In genomic region chr11:116579857-116580727, GRCh38 we compare ENCODE assay signal across 13 cellular contexts.
A peak's percentile ranks its signal among the peaks of the same experiment; 100 is the strongest.
DNase-seq lines count a peak whose midpoint lies in the region; ATAC-seq, FAIRE-seq and TF ChIP-seq lines count a peak whose summit lies in the region.
"Had no signal": no experiment of that assay in that cellular context is flagged by ENCODE, and none has a peak within 500 bp of the region (broad histone marks: within the 10 kb centered on the region; RNA-seq: fewer than 3 reads in every experiment).

No MANE protein-coding gene starts in this region.

- TF ChIP-seq CTCF in left ventricle myocardium inferior (IDR thresholded peaks at IDR 0.05; ENCODE audit: borderline replicate concordance) (no peak), WERI-Rb-1 (IDR thresholded peaks at IDR 0.05; ENCODE audit: low read depth, low read length) (no peak), keratinocyte (optimal IDR thresholded peaks at IDR 0.05 in 1 of 3, IDR thresholded peaks at IDR 0.05 in 1 of 3, conservative IDR thresholded peaks at IDR 0.05 in 1 of 3; ENCODE audit: extremely low read depth in 1 of 3, insufficient read depth in 2 of 3, low read length in 3 of 3) (no peak), thoracic aorta (IDR thresholded peaks at IDR 0.05) (no peak), stomach (IDR thresholded peaks at IDR 0.05) (no peak), GM13976 (IDR thresholded peaks at IDR 0.05; ENCODE audit: borderline replicate concordance, control extremely low read depth, extremely low read depth, insufficient read depth, missing control alignments) (no peak)

- dilution Hi-C loops in keratinocyte (cut with MboI; ENCODE audit: extremely low pct_ligation_motif_present, low sequenced_read_pairs), result no loop called here

- H3K27me3 Mint-ChIP-seq in activated CD4-positive, alpha-beta T cell treated with anti-CD3 and anti-CD28 coated beads, Interleukin-2, amount 10 ng/mL, durations not matched to agents 7 days and 5 days, result peaks cover 62% of the 10 kb centered on the region

- WGBS in stomach, 5 donors, result 2 to 4% (median 3%) methylated on average over 41 to 76 of the region's 76 CpGs

- no peaks in the 10 kb centered on the region for H3K9me3 ChIP-seq in left ventricle myocardium inferior (replicated peaks)
- no peaks in the 10 kb centered on the region for H3K9me3 ChIP-seq in WERI-Rb-1 (ENCODE audit: severe bottlenecking)
- H3K9me3 ChIP-seq in keratinocyte (ENCODE audit: control insufficient read depth, low read depth, low read length), result no peaks in the 10 kb centered on the region
- H3K9me3 ChIP-seq in thoracic aorta, result no peaks in the 10 kb centered on the region
- no peaks in the 10 kb centered on the region for H3K9me3 ChIP-seq in stomach

- H3K27ac ChIP-seq in left ventricle myocardium inferior (replicated peaks) (no peak overlapping the region), WERI-Rb-1 (peak overlapping the region; percentile 76), keratinocyte (ENCODE audit: control insufficient read depth, insufficient read depth, low read length) (no peak overlapping the region), thoracic aorta (no peak overlapping the region), stomach (no peak overlapping the region)

- no peak for FAIRE-seq in keratinocyte (lab: Jason Lieb, UNC)

- H4K20me1 ChIP-seq in keratinocyte (ENCODE audit: control insufficient read depth, extremely low read depth, insufficient read depth, low read length), result no peaks in the 10 kb centered on the region

- ATAC-seq in Right ventricle myocardium inferior (no peak), thoracic aorta (ENCODE audit: insufficient number of reproducible peaks, low FRiP score, low read depth) (no peak)
- ATAC-seq: stimulated activated naive B cell treated with anti-CD40 and anti-IgM and Interleukin-4, amounts not matched to agents 10 μg/mL and 1 μg/mL and 100 μg/mL, for 72 hours had no signal

- no peaks in the 10 kb centered on the region for H3K36me3 Mint-ChIP-seq in activated CD4-positive, alpha-beta T cell treated with anti-CD3 and anti-CD28 coated beads, Interleukin-2, amount 10 ng/mL, durations not matched to agents 7 days and 5 days (ENCODE audit: low read depth)
- H3K36me3 Mint-ChIP-seq: stimulated activated naive B cell treated with anti-CD40 and anti-IgM and Interleukin-4, amounts not matched to agents 10 μg/mL and 1 μg/mL and 100 μg/mL, for 72 hours had no signal

- H3K27me3 ChIP-seq in left ventricle myocardium inferior (ENCODE audit: low read depth), result peaks cover 71% of the 10 kb centered on the region
- no peaks in the 10 kb centered on the region for H3K27me3 ChIP-seq in WERI-Rb-1 (ENCODE audit: insufficient read depth, low read depth, severe bottlenecking)
- peaks cover 71% of the 10 kb centered on the region for H3K27me3 ChIP-seq in keratinocyte (ENCODE audit: control insufficient read depth, extremely low read depth, insufficient read depth, low read length)
- H3K27me3 ChIP-seq in thoracic aorta (replicated peaks; ENCODE audit: insufficient read depth), result no peaks in the 10 kb centered on the region
- peaks cover 2 to 86% (median 41%) of the 10 kb centered on the region in 3 donors for H3K27me3 ChIP-seq in stomach

- H3K36me3 ChIP-seq in left ventricle myocardium inferior (no peaks in the 10 kb centered on the region), WERI-Rb-1 (no peaks in the 10 kb centered on the region), keratinocyte (ENCODE audit: control insufficient read depth in 2 of 2, extremely low read depth in 1 of 2, insufficient read depth in 2 of 2, low read length in 2 of 2) (no peaks in the 10 kb centered on the region), thoracic aorta (no peaks in the 10 kb centered on the region), stomach (no peaks in the 10 kb centered on the region)

- no peak for TF ChIP-seq EP300 in stomach (IDR thresholded peaks at IDR 0.05)

- DNase-seq in left ventricle myocardium inferior, result no peak
- no peak for DNase-seq in Right ventricle myocardium inferior (ENCODE audit: missing footprints)
- peak; percentile 80 for DNase-seq in WERI-Rb-1
- DNase-seq in keratinocyte (ENCODE audit: low read depth, low spot score), result no peak
- DNase-seq in thoracic aorta (ENCODE audit: low spot score), result no peak
- no peak for DNase-seq in stomach
- no peak for DNase-seq in GM13976 (ENCODE audit: low spot score)
- no peak for DNase-seq in activated CD4-positive, alpha-beta T cell treated with anti-CD3 and anti-CD28 coated beads, Interleukin-2, amount 10 ng/mL, durations not matched to agents 7 days and 5 days
- DNase-seq: activated CD4-positive, alpha-beta T cell treated with anti-CD3 and anti-CD28 coated beads, Interleukin-2, amount 50 U/mL, for 1 hour; activated gamma-delta T cell; stimulated activated CD4-positive, alpha-beta T cell treated with anti-CD3 and anti-CD28 coated beads, Interleukin-2, amount 100 ng/mL, for 24 hours; stimulated activated naive B cell treated with anti-CD40 and anti-IgM and Interleukin-4, amounts not matched to agents 10 μg/mL and 1 μg/mL and 100 μg/mL, for 72 hours had no signal

- no peak overlapping the region for H3K4me3 Mint-ChIP-seq in activated CD4-positive, alpha-beta T cell treated with anti-CD3 and anti-CD28 coated beads, Interleukin-2, amount 10 ng/mL, durations not matched to agents 7 days and 5 days
- H3K4me3 Mint-ChIP-seq: central memory CD8-positive, alpha-beta T cell; stimulated activated naive B cell treated with anti-CD40 and anti-IgM and Interleukin-4, amounts not matched to agents 10 μg/mL and 1 μg/mL and 100 μg/mL, for 72 hours had no signal

- H2AFZ ChIP-seq in keratinocyte (ENCODE audit: control insufficient read depth, low read length), result no peak overlapping the region

- H3K9ac ChIP-seq in keratinocyte (ENCODE audit: control insufficient read depth, extremely low read depth, insufficient read depth, low read length), result no peak overlapping the region

- H3K4me1 ChIP-seq in left ventricle myocardium inferior (peaks cover 40% of the 10 kb centered on the region), keratinocyte (ENCODE audit: control insufficient read depth, extremely low read depth, insufficient read depth, low read length) (no peaks in the 10 kb centered on the region), thoracic aorta (ENCODE audit: control insufficient read depth in 1 of 2, low read depth in 2 of 2) (peaks cover 3 to 21% of the 10 kb centered on the region in 2 donors), stomach (peaks cover 0 to 23% (median 4%) of the 10 kb centered on the region in 4 donors)

- CTCF ChIA-PET in activated CD4-positive, alpha-beta T cell treated with anti-CD3 and anti-CD28 coated beads, Interleukin-2, amount 10 ng/mL, durations not matched to agents 7 days and 5 days (lab: Charles Lee), result interaction anchor here (0.5 kb wide), 1 partner anchor 84 kb away, joined by 3 read pairs; no protein-coding TSS in a partner anchor

- H3K9me1 ChIP-seq in keratinocyte (ENCODE audit: control insufficient read depth, extremely low read depth, insufficient read depth, low read length), result no peaks in the 10 kb centered on the region

- H3K4me1 Mint-ChIP-seq in activated CD4-positive, alpha-beta T cell treated with anti-CD3 and anti-CD28 coated beads, Interleukin-2, amount 10 ng/mL, durations not matched to agents 7 days and 5 days, result no peaks in the 10 kb centered on the region
- H3K4me1 Mint-ChIP-seq: central memory CD8-positive, alpha-beta T cell had no signal

- H3K27ac Mint-ChIP-seq in activated CD4-positive, alpha-beta T cell treated with anti-CD3 and anti-CD28 coated beads, Interleukin-2, amount 10 ng/mL, durations not matched to agents 7 days and 5 days, result no peak overlapping the region
- H3K27ac Mint-ChIP-seq: stimulated activated naive B cell treated with anti-CD40 and anti-IgM and Interleukin-4, amounts not matched to agents 10 μg/mL and 1 μg/mL and 100 μg/mL, for 72 hours had no signal

- H3K4me3 ChIP-seq in left ventricle myocardium inferior (peak overlapping the region; percentile 50), WERI-Rb-1 (ENCODE audit: low read depth, low read length) (peak overlapping the region; percentile 50), keratinocyte (ENCODE audit: control insufficient read depth in 2 of 3, extremely low read depth in 1 of 3, insufficient read depth in 2 of 3, low read depth in 1 of 3, low read length in 3 of 3) (no peak overlapping the region), thoracic aorta (peak overlapping the region; percentile 45), stomach (no peak overlapping the region)

- POLR2A ChIA-PET in activated CD4-positive, alpha-beta T cell treated with anti-CD3 and anti-CD28 coated beads, Interleukin-2, amount 10 ng/mL, durations not matched to agents 7 days and 5 days (lab: Charles Lee), result no interaction called here

- no peak for TF ChIP-seq POLR2A in stomach (IDR thresholded peaks at IDR 0.05)

- H3K9me3 Mint-ChIP-seq in activated CD4-positive, alpha-beta T cell treated with anti-CD3 and anti-CD28 coated beads, Interleukin-2, amount 10 ng/mL, durations not matched to agents 7 days and 5 days, result no peaks in the 10 kb centered on the region
- H3K9me3 Mint-ChIP-seq: central memory CD8-positive, alpha-beta T cell; stimulated activated naive B cell treated with anti-CD40 and anti-IgM and Interleukin-4, amounts not matched to agents 10 μg/mL and 1 μg/mL and 100 μg/mL, for 72 hours had no signal

- peak overlapping the region; percentile 32 for H3K4me2 ChIP-seq in keratinocyte (ENCODE audit: control insufficient read depth, extremely low read depth, insufficient read depth, low read depth, low read length)

- in situ Hi-C loops in GM13976 (cut with MboI; ENCODE audit: low sequenced_read_pairs, unreplicated experiment), result no loop called here

- intact Hi-C loops in left ventricle myocardium inferior (cut with micrococcal nuclease), result no loop called here
- intact Hi-C loops in Right ventricle myocardium inferior (cut with DNase I), result no loop called here
- intact Hi-C loops in stomach (cut with DNase I; ENCODE audit: low total_unique reads), result no loop called here

- no peaks in the 10 kb centered on the region for H3K79me2 ChIP-seq in keratinocyte (ENCODE audit: control insufficient read depth, insufficient read depth, low read length)

Comparison
In these comparisons a context has a peak if more than half of its experiments do, and no peak if none do; other contexts are left out.
1. H3K4me3 ChIP-seq: peak in left ventricle myocardium inferior (single experiment), WERI-Rb-1 (single experiment) and thoracic aorta (single experiment); none in keratinocyte (0 of 3) and stomach (0 of 4).